25 cellular contexts compared by ENCODE assay signal in the genomic region with DNA sequence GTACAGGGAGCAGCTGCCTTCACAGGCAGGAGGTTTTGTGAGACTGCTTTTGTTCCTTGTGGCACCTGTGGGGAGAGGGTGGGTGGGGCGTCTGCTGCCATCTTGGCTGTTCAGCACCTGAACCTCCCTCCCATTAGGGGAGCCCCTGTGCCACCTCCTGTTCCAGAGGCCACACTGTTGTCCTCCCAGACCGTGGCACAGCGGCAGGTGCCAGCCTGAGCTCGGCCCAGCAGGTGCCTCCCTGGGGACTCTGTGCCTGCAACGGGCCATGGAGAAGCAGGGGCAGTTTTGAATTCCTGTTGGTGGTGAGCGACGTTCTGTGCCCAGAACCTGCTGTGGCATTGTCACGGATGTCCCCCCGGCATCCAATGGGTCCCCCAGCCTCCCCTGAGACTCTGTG. TPM values are rescaled to one million over a fixed set of nuclear protein-coding genes. Genes with fewer than 3 reads are reported as not detected.
"Had no signal": no experiment of that assay in that cellular context is flagged by ENCODE, and none has a peak within 500 bp of the region (broad histone marks: within the 10 kb centered on the region; RNA-seq: fewer than 3 reads in every experiment).

No MANE protein-coding gene starts in this region.

- H3K4me3 ChIP-seq: coronary artery, gastroesophageal sphincter, hepatocyte, neural progenitor cell, right atrium auricular region, tibial nerve had no signal

- H3K36me3 ChIP-seq: neural progenitor cell had no signal

- H3K27ac ChIP-seq: brain microvascular endothelial cell, coronary artery, gastroesophageal sphincter, hepatocyte, neural progenitor cell, tibial nerve, VCaP had no signal

- H3K4me3 Mint-ChIP-seq: activated naive CD4-positive, alpha-beta T cell treated with anti-CD3 and anti-CD28 coated beads, Interleukin-2, amount 10 ng/mL, durations not matched to agents 7 days and 5 days; activated T-helper 1 cell treated with anti-CD3 and anti-CD28 coated beads, Interleukin-12 subunit alpha, Interleukin-12 subunit beta, Interleukin-2, Interleukin-4 antibody, amounts not matched to agents 30 ng/mL and 10 ng/mL and 1 ng/mL, durations not matched to agents 14 hours and 24 hours and 36 hours; memory B cell; natural killer cell; neural progenitor cell had no signal

- H3K36me3 Mint-ChIP-seq: memory B cell, natural killer cell, neural progenitor cell had no signal

- H3K9ac ChIP-seq: neural progenitor cell had no signal

- H3K27me3 ChIP-seq: brain microvascular endothelial cell, gastroesophageal sphincter, hepatocyte, neural progenitor cell, right atrium auricular region, tibial nerve had no signal

- H3K9me3 ChIP-seq: gastroesophageal sphincter, right atrium auricular region, tibial nerve had no signal

- H3K27ac Mint-ChIP-seq: activated T-helper 1 cell treated with anti-CD3 and anti-CD28 coated beads, Interleukin-12 subunit alpha, Interleukin-12 subunit beta, Interleukin-2, Interleukin-4 antibody, amounts not matched to agents 30 ng/mL and 10 ng/mL and 1 ng/mL, durations not matched to agents 14 hours and 24 hours and 36 hours; memory B cell; natural killer cell; neural progenitor cell had no signal

- H3K4me2 ChIP-seq: hepatocyte, neural progenitor cell had no signal

- H3K9me3 Mint-ChIP-seq: activated naive CD4-positive, alpha-beta T cell treated with anti-CD3 and anti-CD28 coated beads, Interleukin-2, amount 10 ng/mL, durations not matched to agents 7 days and 5 days; activated T-helper 1 cell treated with anti-CD3 and anti-CD28 coated beads, Interleukin-12 subunit alpha, Interleukin-12 subunit beta, Interleukin-2, Interleukin-4 antibody, amounts not matched to agents 30 ng/mL and 10 ng/mL and 1 ng/mL, durations not matched to agents 14 hours and 24 hours and 36 hours; memory B cell; natural killer cell; neural progenitor cell had no signal

- H3K27me3 Mint-ChIP-seq: activated naive CD4-positive, alpha-beta T cell treated with anti-CD3 and anti-CD28 coated beads, Interleukin-2, amount 10 ng/mL, durations not matched to agents 7 days and 5 days had no signal

- DNase-seq: activated CD4-positive, alpha-beta T cell treated with anti-CD3 and anti-CD28 coated beads for 48 hours; activated CD4-positive, alpha-beta T cell treated with anti-CD3 and anti-CD28 coated beads, Interleukin-2, amount 50 U/mL, for 48 hours; activated CD8-positive, alpha-beta memory T cell treated with anti-CD3 and anti-CD28 coated beads, Interleukin-2, amount 50 U/mL, for 4 hours; activated gamma-delta T cell; activated naive CD4-positive, alpha-beta T cell treated with anti-CD3 and anti-CD28 coated beads, Interleukin-2, amount 10 ng/mL, durations not matched to agents 7 days and 5 days; activated T-cell treated with anti-CD3 and anti-CD28 coated beads, Interleukin-2, amount 50 U/mL, for 1 hour; amniotic stem cell; brain microvascular endothelial cell; left colon; midbrain; natural killer cell; occipital lobe; stimulated activated CD4-positive, alpha-beta T cell treated with anti-CD3 and anti-CD28 coated beads, Interleukin-15, amount 100 ng/mL, for 24 hours; stimulated activated CD4-positive, alpha-beta T cell treated with anti-CD3 and anti-CD28 coated beads, Interleukin-2, amount 100 ng/mL, for 24 hours; stimulated activated naive CD4-positive, alpha-beta T cell; T-helper 9 cell had no signal

- ATAC-seq: gastroesophageal sphincter, left colon, natural killer cell had no signal

RNA-seq across cellular contexts. Expression of gene C1QTNF1, which starts 54.1 kb away (rescaled TPM):
- total RNA-seq: activated T-helper 1 cell treated with anti-CD3 and anti-CD28 coated beads, Interleukin-12 subunit alpha, Interleukin-12 subunit beta, Interleukin-2, Interleukin-4 antibody, amounts not matched to agents 30 ng/mL and 10 ng/mL and 1 ng/mL, durations not matched to agents 14 hours and 24 hours and 36 hours had no signal
